Comparison of ENCODE assay signal across 8 cellular contexts in genomic region chr21:46634966-46635323, GRCh38. TPM values are rescaled to one million over a fixed set of nuclear protein-coding genes. Genes with fewer than 3 reads are reported as not detected.
DNase-seq lines count a peak whose midpoint lies in the region; ATAC-seq and TF ChIP-seq lines count a peak whose summit lies in the region.

No MANE protein-coding gene starts in this region.

- H3K36me3 ChIP-seq in CD8-positive, alpha-beta memory T cell (ENCODE audit: insufficient read depth, low read length) = no peaks in the 10 kb centered on the region
- no peaks in the 10 kb centered on the region for H3K36me3 ChIP-seq in breast epithelium

- intact Hi-C loops in breast epithelium (cut with DNase I; ENCODE audit: low total_unique reads) = no loop called here

- H3K9me3 ChIP-seq in CD8-positive, alpha-beta memory T cell (ENCODE audit: low read length) = no peaks in the 10 kb centered on the region
- no peaks in the 10 kb centered on the region for H3K9me3 ChIP-seq in breast epithelium

- H3K27me3 Mint-ChIP-seq in CD8-positive, alpha-beta memory T cell = peaks cover 1 to 10% of the 10 kb centered on the region in 2 donors

- TF ChIP-seq POLR2A in breast epithelium (IDR thresholded peaks at IDR 0.05) = no peak

- ATAC-seq in GM19438 (IDR thresholded peaks at IDR 0.05; ENCODE audit: low read depth, unreplicated experiment) = peak; percentile 36

- peak overlapping the region; percentile 86 to 100 (median 98) for H3K27ac Mint-ChIP-seq in CD8-positive, alpha-beta memory T cell

- peak overlapping the region; percentile 54 for H3K4me3 ChIP-seq in CD8-positive, alpha-beta memory T cell (ENCODE audit: low read length)
- H3K4me3 ChIP-seq in breast epithelium (peak overlapping the region; percentile 86 to 89 (median 88)), skeletal muscle cell (ENCODE audit: low read depth, low read length) (peak overlapping the region; percentile 100)

- DNase-seq in CD8-positive, alpha-beta memory T cell = peak in 1 of 5 donors; percentile 22
- peak; percentile 59 for DNase-seq in KG1 (lab: John Stamatoyannopoulos, UW)
- peak; percentile 95 for DNase-seq in OCI-M1 (lab: John Stamatoyannopoulos, UW)
- peak in 1 of 2 donors; percentile 67 for DNase-seq in breast epithelium (ENCODE audit: low spot score in 2 of 2)
- peak; percentile 59 for DNase-seq in iPS-NIHi7 (ENCODE audit: extremely low spot score)
- peak; percentile 59 for DNase-seq in skeletal muscle cell (ENCODE audit: low read depth)
- DNase-seq in islet precursor cell = no peak

- peak overlapping the region; percentile 95 for H3K27ac ChIP-seq in CD8-positive, alpha-beta memory T cell (ENCODE audit: low read depth, low read length)
- peak overlapping the region; percentile 97 to 99 for H3K27ac ChIP-seq in breast epithelium

- TF ChIP-seq CTCF in breast epithelium (IDR thresholded peaks at IDR 0.05) = peak in 1 of 3 donors; percentile 21

- peaks cover 55 to 74% (median 68%) of the 10 kb centered on the region in 3 donors for H3K4me1 Mint-ChIP-seq in CD8-positive, alpha-beta memory T cell

- peaks cover 72% of the 10 kb centered on the region for H3K4me1 ChIP-seq in CD8-positive, alpha-beta memory T cell (ENCODE audit: insufficient read depth, low read length)
- peaks cover 0 to 9% of the 10 kb centered on the region in 2 donors for H3K4me1 ChIP-seq in breast epithelium

- H3K27me3 ChIP-seq in CD8-positive, alpha-beta memory T cell (ENCODE audit: insufficient read depth, low read length, poor library complexity, severe bottlenecking) = no peaks in the 10 kb centered on the region
- no peaks in the 10 kb centered on the region for H3K27me3 ChIP-seq in breast epithelium

- no peaks in the 10 kb centered on the region for H3K9me3 Mint-ChIP-seq in CD8-positive, alpha-beta memory T cell

- POLR2A ChIA-PET in CD8-positive, alpha-beta memory T cell (lab: Charles Lee) = interaction anchor here (0.8 to 4.2 kb wide), 5 partner anchors 8 to 176 kb away, joined by 3 to 24 read pairs (median 19); partner anchors contain the start of gene DIP2A

- CTCF ChIA-PET in CD8-positive, alpha-beta memory T cell (lab: Charles Lee) = interaction anchor here (1.0 to 4.1 kb wide), 6 partner anchors 8 to 177 kb away, joined by 4 to 17 read pairs (median 6); partner anchors contain the start of gene S100B

- H3K36me3 Mint-ChIP-seq in CD8-positive, alpha-beta memory T cell = peaks cover 4 to 30% (median 13%) of the 10 kb centered on the region in 3 donors

- H3K4me3 Mint-ChIP-seq in CD8-positive, alpha-beta memory T cell = peak overlapping the region; percentile 93 to 98 (median 95)

RNA-seq across cellular contexts. Expression of gene PRMT2, which starts 0.5 kb away (rescaled TPM):
- total RNA-seq in CD8-positive, alpha-beta memory T cell = 10 to 100 TPM; 69.8 to 71.6 TPM
- 287 TPM for polyA plus RNA-seq in CD8-positive, alpha-beta memory T cell
- total RNA-seq in breast epithelium = 100 to 1,000 TPM in 2 of 3 donors, 10 to 100 TPM in 1; 92.1 to 145 (median 130) TPM

RNA-seq across cellular contexts. Expression of gene S100B, which starts 30.1 kb away (rescaled TPM):
- total RNA-seq in CD8-positive, alpha-beta memory T cell = 1 to 10 TPM in 1 of 2 experiments, under 1 TPM in 1; 0.91 to 1.4 TPM
- polyA plus RNA-seq in CD8-positive, alpha-beta memory T cell = 24.1 TPM
- total RNA-seq in breast epithelium = 100 to 1,000 TPM in 1 of 3 donors, 10 to 100 TPM in 2; 25.6 to 242 (median 61.3) TPM

Comparison
In these comparisons a context has a peak if more than half of its experiments do, and no peak if none do; other contexts are left out.
1. RNA of gene S100B, which starts 30.1 kb away (total RNA-seq): 25.6 to 242 TPM in breast epithelium; 0.91 to 1.4 TPM in CD8-positive, alpha-beta memory T cell; every median in the first group is over 10 times any median in the second.
2. Peak in every context shown above with its lines, with median percentiles within 50 percentile points of each other: H3K4me3 ChIP-seq.